ENCODE assay signal across 34 cellular contexts in the genomic region with DNA sequence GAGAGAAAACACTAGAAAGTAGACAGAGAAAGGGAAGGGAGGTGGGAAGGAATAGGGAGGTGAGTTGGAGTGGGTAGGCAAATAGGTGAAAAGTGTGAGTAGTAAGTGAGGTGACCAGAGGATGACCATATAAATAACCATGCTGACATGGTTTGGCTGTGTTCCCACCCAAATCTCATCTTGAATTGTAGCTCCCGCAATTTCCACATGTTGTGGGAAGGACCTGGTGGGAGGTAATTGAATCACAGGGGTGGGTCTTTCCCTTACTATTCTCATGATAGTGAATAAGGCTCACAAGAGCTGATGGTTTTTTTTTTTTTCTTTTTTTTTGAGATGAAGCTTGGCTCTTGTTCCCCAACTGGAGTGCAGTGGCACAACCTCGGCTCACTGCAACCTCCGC. TPM values are rescaled to one million over a fixed set of nuclear protein-coding genes. Genes with fewer than 3 reads are reported as not detected.
"Had no signal": no experiment of that assay in that cellular context is flagged by ENCODE, and none has a peak within 500 bp of the region (broad histone marks: within the 10 kb centered on the region; RNA-seq: fewer than 3 reads in every experiment).

No MANE protein-coding gene starts in this region.

- H3K36me3 ChIP-seq: left lung, lower lobe of right lung, ovary, right atrium auricular region, right lobe of liver, thyroid gland, transverse colon, upper lobe of left lung, vagina had no signal

- H3K9me3 ChIP-seq: left lung, lower lobe of right lung, ovary, right atrium auricular region, right lobe of liver, testis, thyroid gland, transverse colon, upper lobe of left lung, vagina had no signal

- H3K4me3 ChIP-seq: left lung, lower lobe of right lung, ovary, right atrium auricular region, right lobe of liver, smooth muscle cell, testis, thyroid gland, transverse colon, upper lobe of left lung, vagina had no signal

- ATAC-seq: left colon; left lung; lower lobe of right lung; natural killer cell; right lobe of liver; stimulated activated memory B cell treated with anti-CD40 and anti-IgM and Interleukin-4, amounts not matched to agents 10 μg/mL and 1 μg/mL and 100 μg/mL, for 72 hours; stimulated activated naive CD8-positive, alpha-beta T cell treated with anti-CD3 and anti-CD28 coated beads, Interleukin-15, amount 100 ng/mL, for 72 hours had no signal

- H3K4me1 ChIP-seq: left lung, lower lobe of right lung, right atrium auricular region, testis, thyroid gland, transverse colon, upper lobe of left lung, vagina had no signal

- H3K27me3 ChIP-seq: ovary, right atrium auricular region, right lobe of liver, testis, thyroid gland, transverse colon, upper lobe of left lung, vagina had no signal

- H3K27ac ChIP-seq: left lung, lower lobe of right lung, ovary, right atrium auricular region, right lobe of liver, testis, thyroid gland, transverse colon, upper lobe of left lung, vagina had no signal

- FAIRE-seq: islet of Langerhans, kidney had no signal

- DNase-seq: hypothalamus; immature natural killer cell; kidney; left colon; left lung; lower lobe of right lung; mesendoderm; naive B cell; natural killer cell; nephron progenitor cell; ovary; right lobe of liver; stimulated activated CD4-positive, alpha-beta T cell treated with anti-CD3 and anti-CD28 coated beads, Interleukin-1b, Interleukin-23, amount 100 ng/mL, for 48 hours; stimulated activated CD4-positive, alpha-beta T cell treated with anti-CD3 and anti-CD28 coated beads, Interleukin-2, amount 100 ng/mL, for 48 hours; stimulated activated CD4-positive, alpha-beta T cell treated with anti-CD3 and anti-CD28 coated beads, Interleukin-4, amount 100 ng/mL, for 4 hours; stimulated activated CD8-positive, alpha-beta memory T cell treated with anti-CD3 and anti-CD28 coated beads, Interleukin-4, amount 100 ng/mL, for 48 hours; stimulated activated naive CD4-positive, alpha-beta T cell treated with Interleukin-2 at 50 U/mL for 16 hours; stimulated activated naive CD8-positive, alpha-beta T cell treated with anti-CD3 and anti-CD28 coated beads, Interleukin-15, amount 100 ng/mL, for 72 hours; substantia nigra; testis; thyroid gland; transverse colon; upper lobe of left lung had no signal

- H3K4me2 ChIP-seq: smooth muscle cell had no signal

RNA-seq across cellular contexts. Expression of a gene that starts 28.0 kb away (rescaled TPM):
- total RNA-seq: mononuclear cell, natural killer cell, pulmonary artery endothelial cell had no signal
- polyA plus RNA-seq: immature natural killer cell had no signal

RNA-seq across cellular contexts. Expression of a gene that starts 39.4 kb away (rescaled TPM):
- total RNA-seq: natural killer cell, progenitor cell of endocrine pancreas, pulmonary artery endothelial cell, renal cortical epithelial cell, right atrium auricular region, skeletal muscle tissue, testis, thyroid gland, transverse colon, urinary bladder had no signal
- polyA plus RNA-seq: smooth muscle cell had no signal
